14 cellular contexts compared by ENCODE assay signal in genomic region chr12:46449856-46450255, GRCh38.
DNase-seq lines count a peak whose midpoint lies in the region; ATAC-seq and TF ChIP-seq lines count a peak whose summit lies in the region.
"Had no signal": no experiment of that assay in that cellular context is flagged by ENCODE, and none has a peak within 500 bp of the region (broad histone marks: within the 10 kb centered on the region; RNA-seq: fewer than 3 reads in every experiment).

No MANE protein-coding gene starts in this region.

- H3K36me3 Mint-ChIP-seq in stimulated activated naive CD8-positive, alpha-beta T cell treated with anti-CD3 and anti-CD28 coated beads, Interleukin-15, Interleukin-2, amounts not matched to agents 100 ng/mL and 50 ng/mL, for 24 hours (ENCODE audit: low read depth), result no peaks in the 10 kb centered on the region
- no peaks in the 10 kb centered on the region for H3K36me3 Mint-ChIP-seq in dendritic cell treated with granulocyte-macrophage colony-stimulating factor and Interleukin-4, amounts not matched to agents 40 ng/mL and 50 ng/mL, for 4 days (ENCODE audit: low read depth)
- H3K36me3 Mint-ChIP-seq: CD8-positive, alpha-beta memory T cell had no signal

- TF ChIP-seq EP300 in transverse colon (IDR thresholded peaks at IDR 0.05; ENCODE audit: low read depth), result no peak

- TF ChIP-seq POLR2A in transverse colon (IDR thresholded peaks at IDR 0.05), result no peak

- H3K9me3 ChIP-seq in neutrophil, result no peaks in the 10 kb centered on the region
- H3K9me3 ChIP-seq in transverse colon, result no peaks in the 10 kb centered on the region

- TF ChIP-seq CTCF in neutrophil (IDR thresholded peaks at IDR 0.05) (no peak), transverse colon (IDR thresholded peaks at IDR 0.05) (no peak)

- H3K4me1 ChIP-seq in neutrophil (ENCODE audit: control insufficient read depth in 1 of 2, insufficient read depth in 1 of 2, low read depth in 1 of 2, low read length in 1 of 2) (peaks cover 17 to 18% of the 10 kb centered on the region in 2 experiments), transverse colon (peaks cover 0 to 26% (median 8%) of the 10 kb centered on the region in 4 donors)

- peaks cover 49% of the 10 kb centered on the region for H3K4me1 Mint-ChIP-seq in stimulated activated naive CD8-positive, alpha-beta T cell treated with anti-CD3 and anti-CD28 coated beads, Interleukin-15, Interleukin-2, amounts not matched to agents 100 ng/mL and 50 ng/mL, for 24 hours (ENCODE audit: low read depth)
- H3K4me1 Mint-ChIP-seq in dendritic cell treated with granulocyte-macrophage colony-stimulating factor and Interleukin-4, amounts not matched to agents 40 ng/mL and 50 ng/mL, for 4 days (ENCODE audit: low read depth), result peaks cover 40% of the 10 kb centered on the region

- H3K27me3 ChIP-seq in neutrophil (no peaks in the 10 kb centered on the region), transverse colon (no peaks in the 10 kb centered on the region)

- no peak overlapping the region for H3K4me3 Mint-ChIP-seq in stimulated activated naive CD8-positive, alpha-beta T cell treated with anti-CD3 and anti-CD28 coated beads, Interleukin-15, Interleukin-2, amounts not matched to agents 100 ng/mL and 50 ng/mL, for 24 hours
- no peak overlapping the region for H3K4me3 Mint-ChIP-seq in dendritic cell treated with granulocyte-macrophage colony-stimulating factor and Interleukin-4, amounts not matched to agents 40 ng/mL and 50 ng/mL, for 4 days
- H3K4me3 Mint-ChIP-seq: CD8-positive, alpha-beta memory T cell had no signal

- in situ Hi-C loops in transverse colon (cut with MboI; ENCODE audit: low pct_ligation_motif_present in 1 of 4, low pct_unique_long_range_greater_than_20kb in 1 of 4, low sequenced_read_pairs in 3 of 4), result no loop called here

- no peaks in the 10 kb centered on the region for H3K36me3 ChIP-seq in neutrophil
- H3K36me3 ChIP-seq in transverse colon, result no peaks in the 10 kb centered on the region

- WGBS in transverse colon (ENCODE audit: low coverage in 1 of 2), 2 donors, result 75 to 84% methylated on average over 2 of the region's 2 CpGs

- H3K9me3 Mint-ChIP-seq in stimulated activated naive CD8-positive, alpha-beta T cell treated with anti-CD3 and anti-CD28 coated beads, Interleukin-15, Interleukin-2, amounts not matched to agents 100 ng/mL and 50 ng/mL, for 24 hours, result no peaks in the 10 kb centered on the region
- peaks cover 8% of the 10 kb centered on the region for H3K9me3 Mint-ChIP-seq in dendritic cell treated with granulocyte-macrophage colony-stimulating factor and Interleukin-4, amounts not matched to agents 40 ng/mL and 50 ng/mL, for 4 days
- H3K9me3 Mint-ChIP-seq: CD8-positive, alpha-beta memory T cell had no signal

- intact Hi-C loops in dendritic cell treated with granulocyte-macrophage colony-stimulating factor and Interleukin-4, amounts not matched to agents 40 ng/mL and 50 ng/mL, for 4 days (cut with micrococcal nuclease), result loop anchor here (2.0 kb wide), 1 partner anchor 15 kb away; no protein-coding TSS in a partner anchor
- intact Hi-C loops in transverse colon (cut with DNase I; ENCODE audit: low total_unique reads), result no loop called here

- DNase-seq in stimulated activated naive CD8-positive, alpha-beta T cell treated with anti-CD3 and anti-CD28 coated beads, Interleukin-15, Interleukin-2, amounts not matched to agents 100 U/mL and 50 U/mL, for 24 hours, result no peak
- DNase-seq in transverse colon (no peak), COLO668 (lab: John Stamatoyannopoulos, UW; ENCODE audit: unreplicated experiment) (no peak)
- DNase-seq: activated CD8-positive, alpha-beta memory T cell treated with anti-CD3 and anti-CD28 coated beads, Interleukin-2, amount 50 U/mL, for 48 hours; activated effector memory CD4-positive, alpha-beta T cell treated with Interleukin-2 at 50 U/mL for 16 hours; CD8-positive, alpha-beta memory T cell; NCI-H187 treated with DMSO at 0.1 percent for 48 hours; NCI-H226; stimulated activated CD4-positive, alpha-beta T cell treated with anti-CD3 and anti-CD28 coated beads, Interleukin-2, amount 100 ng/mL, for 48 hours had no signal

- H3K27ac ChIP-seq in neutrophil (peak overlapping the region; percentile 62), transverse colon (no peak overlapping the region)

- H3K4me3 ChIP-seq in neutrophil (ENCODE audit: low read depth in 1 of 2, low read length in 1 of 2) (no peak overlapping the region), transverse colon (no peak overlapping the region)
- H3K4me3 ChIP-seq: skin epidermis had no signal

- peak overlapping the region; percentile 80 for H3K27ac Mint-ChIP-seq in stimulated activated naive CD8-positive, alpha-beta T cell treated with anti-CD3 and anti-CD28 coated beads, Interleukin-15, Interleukin-2, amounts not matched to agents 100 ng/mL and 50 ng/mL, for 24 hours
- H3K27ac Mint-ChIP-seq in dendritic cell treated with granulocyte-macrophage colony-stimulating factor and Interleukin-4, amounts not matched to agents 40 ng/mL and 50 ng/mL, for 4 days, result peak overlapping the region; percentile 32

- ATAC-seq in stimulated activated naive CD8-positive, alpha-beta T cell treated with anti-CD3 and anti-CD28 coated beads, Interleukin-15, Interleukin-2, amounts not matched to agents 100 U/mL and 50 U/mL, for 24 hours, result no peak
- ATAC-seq in HG03139 (IDR thresholded peaks at IDR 0.05; ENCODE audit: unreplicated experiment), result no peak

- H3K27me3 Mint-ChIP-seq in stimulated activated naive CD8-positive, alpha-beta T cell treated with anti-CD3 and anti-CD28 coated beads, Interleukin-15, Interleukin-2, amounts not matched to agents 100 ng/mL and 50 ng/mL, for 24 hours, result no peaks in the 10 kb centered on the region
- H3K27me3 Mint-ChIP-seq in dendritic cell treated with granulocyte-macrophage colony-stimulating factor and Interleukin-4, amounts not matched to agents 40 ng/mL and 50 ng/mL, for 4 days, result no peaks in the 10 kb centered on the region
